Comparison of ENCODE assay signal across 27 cellular contexts in the genomic region with DNA sequence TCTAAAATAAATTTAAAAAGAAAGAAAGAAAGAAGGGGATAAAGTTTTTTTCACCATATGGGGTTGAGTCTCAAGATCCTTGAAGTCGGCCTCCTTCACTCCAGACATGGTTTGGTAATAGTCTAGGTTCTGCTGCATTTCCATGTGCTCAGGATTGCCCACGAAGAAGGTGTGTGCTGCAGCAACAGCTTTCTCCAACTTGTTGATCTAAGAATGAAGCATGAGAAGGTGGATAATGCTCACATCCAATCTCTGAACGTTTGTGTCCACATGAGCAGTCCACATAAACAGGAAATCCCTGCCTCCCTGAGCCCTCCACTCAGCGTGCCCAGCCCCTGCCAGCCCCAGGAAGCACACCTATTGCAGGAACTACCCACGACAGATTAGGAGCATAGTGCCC. TPM values are rescaled to one million over a fixed set of nuclear protein-coding genes. Genes with fewer than 3 reads are reported as not detected.
"Had no signal": no experiment of that assay in that cellular context is flagged by ENCODE, and none has a peak within 500 bp of the region (broad histone marks: within the 10 kb centered on the region; RNA-seq: fewer than 3 reads in every experiment).

No MANE protein-coding gene starts in this region.

- H3K27ac Mint-ChIP-seq: memory B cell; natural killer cell treated with Interleukin-12 subunit alpha and Interleukin-12 subunit beta and Interleukin-15 and Interleukin-18, amount 100 ng/mL, for 72 hours; T-helper 17 cell had no signal

- FAIRE-seq: bronchial epithelial cell had no signal

- H3K27me3 ChIP-seq: esophagus squamous epithelium, heart right ventricle, spleen, tibial nerve, uterus had no signal

- H3K4me3 Mint-ChIP-seq: activated T-cell treated with anti-CD3 and anti-CD28 coated beads, Interleukin-2, amount 50 U/mL, for 4 hours; central memory CD8-positive, alpha-beta T cell; memory B cell; natural killer cell treated with Interleukin-12 subunit alpha and Interleukin-12 subunit beta and Interleukin-15 and Interleukin-18, amount 100 ng/mL, for 72 hours; T-helper 17 cell had no signal

- ATAC-seq: activated naive CD4-positive, alpha-beta T cell treated with anti-CD3 and anti-CD28 coated beads, Interleukin-2, amount 50 U/mL, for 72 hours; activated T-cell treated with anti-CD3 and anti-CD28 coated beads, Interleukin-2, amount 50 U/mL, for 4 hours; heart right ventricle; natural killer cell treated with Interleukin-12 subunit alpha and Interleukin-12 subunit beta and Interleukin-15 and Interleukin-18, amount 100 ng/mL, for 72 hours; right cardiac atrium; T-helper 17 cell had no signal

- H3K36me3 Mint-ChIP-seq: activated naive CD4-positive, alpha-beta T cell treated with anti-CD3 and anti-CD28 coated beads, Interleukin-2, amount 50 U/mL, for 72 hours had no signal

- H3K27me3 Mint-ChIP-seq: central memory CD8-positive, alpha-beta T cell; memory B cell; natural killer cell treated with Interleukin-12 subunit alpha and Interleukin-12 subunit beta and Interleukin-15 and Interleukin-18, amount 100 ng/mL, for 72 hours; T-helper 17 cell had no signal

- H3K36me3 ChIP-seq: uterus had no signal

- H3K9me3 Mint-ChIP-seq: activated naive CD4-positive, alpha-beta T cell treated with anti-CD3 and anti-CD28 coated beads, Interleukin-2, amount 50 U/mL, for 72 hours; activated T-cell treated with anti-CD3 and anti-CD28 coated beads, Interleukin-2, amount 50 U/mL, for 4 hours; central memory CD8-positive, alpha-beta T cell; memory B cell; natural killer cell treated with Interleukin-12 subunit alpha and Interleukin-12 subunit beta and Interleukin-15 and Interleukin-18, amount 100 ng/mL, for 72 hours had no signal

- DNase-seq: activated CD4-positive, alpha-beta T cell treated with anti-CD3 and anti-CD28 coated beads, Interleukin-2, amount 50 U/mL, for 4 hours; activated CD4-positive, CD25-positive, alpha-beta regulatory T cell treated with anti-CD3 and anti-CD28 coated beads, Interleukin-2, amount 50 U/mL, for 72 hours; activated CD8-positive, alpha-beta memory T cell treated with anti-CD3 and anti-CD28 coated beads, Interleukin-2, amount 50 U/mL, for 48 hours; activated naive CD4-positive, alpha-beta T cell; activated T-cell treated with anti-CD3 and anti-CD28 coated beads, Interleukin-2, amount 50 U/mL, for 4 hours; dermis blood vessel endothelial cell; effector CD4-positive, alpha-beta T cell; esophagus squamous epithelium; foreskin melanocyte; heart right ventricle; posterior cingulate gyrus; right cardiac atrium; spleen; stimulated activated naive CD4-positive, alpha-beta T cell treated with Interleukin-2 at 50 U/mL for 16 hours; T-helper 17 cell; uterus had no signal

- H3K9me3 ChIP-seq: esophagus squamous epithelium, heart right ventricle, spleen, tibial nerve, uterus had no signal

- H3K27ac ChIP-seq: epithelial cell of prostate, heart right ventricle, spleen, uterus had no signal

- H3K4me3 ChIP-seq: esophagus squamous epithelium, heart right ventricle, spleen, tibial nerve, uterus had no signal

RNA-seq across cellular contexts. Expression of gene CLDN19, which starts 22.2 kb away (rescaled TPM):
- total RNA-seq: activated naive CD4-positive, alpha-beta T cell treated with anti-CD3 and anti-CD28 coated beads, Interleukin-2, amount 50 U/mL, for 72 hours; activated T-cell treated with anti-CD3 and anti-CD28 coated beads, Interleukin-2, amount 50 U/mL, for 4 hours; bronchial epithelial cell; dermis blood vessel endothelial cell; glomerular endothelial cell; heart right ventricle; myocyte; natural killer cell treated with Interleukin-12 subunit alpha and Interleukin-12 subunit beta and Interleukin-15 and Interleukin-18, amount 100 ng/mL, for 72 hours; osteoblast; right cardiac atrium; T-helper 17 cell; temporal lobe had no signal

RNA-seq across cellular contexts. Expression of gene TMEM269, which starts 22.5 kb away (rescaled TPM):
- total RNA-seq: dermis blood vessel endothelial cell, esophagus squamous epithelium, glomerular endothelial cell had no signal
- polyA plus RNA-seq: right cardiac atrium had no signal
